In genomic region chr18:34838669-34839068, GRCh38 we compare ENCODE assay signal across 1 cellular context.
TF ChIP-seq lines count a peak whose summit lies in the region.

No MANE protein-coding gene starts in this region.

TF ChIP-seq in GM23338, 12 proteins besides CTCF, POLR2A, EP300 and RAD21 (continued from another document):
- TF ChIP-seq ZNF462 (CRISPR knock-in tag; IDR thresholded peaks at IDR 0.05): no peak
